ENCODE assay signal across 1 cellular context in genomic region chr1:230867903-230868735, GRCh38.
A peak's percentile ranks its signal among the peaks of the same experiment; 100 is the strongest.
TF ChIP-seq lines count a peak whose summit lies in the region.

Gene C1orf198, minus strand, starts transcription at chr1:230868521. Its CDS starts 9 bp downstream, at chr1:230868512.

TF ChIP-seq in K562, 482 proteins besides CTCF, POLR2A, EP300 and RAD21 (continued from another document and continues in another):
- TF ChIP-seq FOXP1 (CRISPR knock-in tag; IDR thresholded peaks at IDR 0.05) = peak; percentile 64; the same call in 1 of the 2 replicates
- no peak for TF ChIP-seq ELF2 (CRISPR knock-in tag; IDR thresholded peaks at IDR 0.05)
- no peak for TF ChIP-seq ZNF407 (IDR thresholded peaks at IDR 0.05; ENCODE audit: low read depth)
- no peak for TF ChIP-seq PHB2 (IDR thresholded peaks at IDR 0.05; ENCODE audit: low read depth)
- no peak for TF ChIP-seq BRD4 (IDR thresholded peaks at IDR 0.05)
- TF ChIP-seq RB1 (IDR thresholded peaks at IDR 0.05; ENCODE audit: low read depth) = peak; percentile 80
- no peak for TF ChIP-seq ZNF449 (CRISPR knock-in tag; IDR thresholded peaks at IDR 0.05)
- TF ChIP-seq NEUROD1 (IDR thresholded peaks at IDR 0.05; ENCODE audit: borderline replicate concordance, low read depth, low read length, partially characterized antibody) = no peak
- peak; percentile 65 for TF ChIP-seq EGR1 (conservative IDR thresholded peaks at IDR 0.05)
- no peak for TF ChIP-seq ZC3H11A (IDR thresholded peaks at IDR 0.05; ENCODE audit: low read depth, low read length)
- no peak for TF ChIP-seq ZNF445 (CRISPR knock-in tag; IDR thresholded peaks at IDR 0.05; ENCODE audit: low read depth)
- 0 out of 2 replicates have a peak, but pooled peaks have one; percentile 38 for TF ChIP-seq ZNF224 (CRISPR knock-in tag; IDR thresholded peaks at IDR 0.05)
- TF ChIP-seq CREBBP (IDR thresholded peaks at IDR 0.05; ENCODE audit: low read depth, low read length) = no peak
- TF ChIP-seq NR1H2 (CRISPR knock-in tag; IDR thresholded peaks at IDR 0.05) = peak; percentile 33; the same call in 1 of the 2 replicates
- peak; percentile 48 for TF ChIP-seq SAP30 (IDR thresholded peaks at IDR 0.05; ENCODE audit: borderline replicate concordance, insufficient read depth, low read depth, low read length, poor library complexity, severe bottlenecking)
- 0 out of 2 replicates have a peak, but pooled peaks have one; percentile 26 for TF ChIP-seq CBX1 (IDR thresholded peaks at IDR 0.05; ENCODE audit: low read depth)
- TF ChIP-seq ZNF3 (CRISPR knock-in tag; IDR thresholded peaks at IDR 0.05) = no peak
- TF ChIP-seq, protein P1, sequence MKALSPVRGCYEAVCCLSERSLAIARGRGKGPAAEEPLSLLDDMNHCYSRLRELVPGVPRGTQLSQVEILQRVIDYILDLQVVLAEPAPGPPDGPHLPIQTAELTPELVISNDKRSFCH (CRISPR knock-in tag; IDR thresholded peaks at IDR 0.05) = no peak
- TF ChIP-seq, protein P1 (tag; IDR thresholded peaks at IDR 0.05) = peak; percentile 37; the same call in 1 of the 2 replicates
- TF ChIP-seq ZNF444 (CRISPR knock-in tag; IDR thresholded peaks at IDR 0.05) = no peak
- no peak for TF ChIP-seq FOXM1 (IDR thresholded peaks at IDR 0.05; ENCODE audit: low read depth)
- 0 out of 2 replicates have a peak, but pooled peaks have one; percentile 32 for TF ChIP-seq FOXM1 (CRISPR knock-in tag; IDR thresholded peaks at IDR 0.05; ENCODE audit: low read depth)
- TF ChIP-seq HNRNPL (IDR thresholded peaks at IDR 0.05; ENCODE audit: low read depth, low read length) = peak; percentile 89
- TF ChIP-seq, protein P2, sequence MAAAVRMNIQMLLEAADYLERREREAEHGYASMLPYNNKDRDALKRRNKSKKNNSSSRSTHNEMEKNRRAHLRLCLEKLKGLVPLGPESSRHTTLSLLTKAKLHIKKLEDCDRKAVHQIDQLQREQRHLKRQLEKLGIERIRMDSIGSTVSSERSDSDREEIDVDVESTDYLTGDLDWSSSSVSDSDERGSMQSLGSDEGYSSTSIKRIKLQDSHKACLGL (CRISPR knock-in tag; IDR thresholded peaks at IDR 0.05; ENCODE audit: borderline replicate concordance, poor library complexity, severe bottlenecking) = no peak
- TF ChIP-seq TGIF2 (CRISPR knock-in tag; IDR thresholded peaks at IDR 0.05) = 0 out of 2 replicates have a peak, but pooled peaks have one; percentile 67
- TF ChIP-seq SIN3A (IDR thresholded peaks at IDR 0.05; ENCODE audit: borderline replicate concordance in 2 of 2, control insufficient read depth in 1 of 2, low read depth in 2 of 2, low read length in 2 of 2) = peak in 1 of 2 experiments; percentile 88; a peak in 2 of 4 replicates
- TF ChIP-seq ZEB2 (IDR thresholded peaks at IDR 0.05) = no peak
- TF ChIP-seq, protein P3, sequence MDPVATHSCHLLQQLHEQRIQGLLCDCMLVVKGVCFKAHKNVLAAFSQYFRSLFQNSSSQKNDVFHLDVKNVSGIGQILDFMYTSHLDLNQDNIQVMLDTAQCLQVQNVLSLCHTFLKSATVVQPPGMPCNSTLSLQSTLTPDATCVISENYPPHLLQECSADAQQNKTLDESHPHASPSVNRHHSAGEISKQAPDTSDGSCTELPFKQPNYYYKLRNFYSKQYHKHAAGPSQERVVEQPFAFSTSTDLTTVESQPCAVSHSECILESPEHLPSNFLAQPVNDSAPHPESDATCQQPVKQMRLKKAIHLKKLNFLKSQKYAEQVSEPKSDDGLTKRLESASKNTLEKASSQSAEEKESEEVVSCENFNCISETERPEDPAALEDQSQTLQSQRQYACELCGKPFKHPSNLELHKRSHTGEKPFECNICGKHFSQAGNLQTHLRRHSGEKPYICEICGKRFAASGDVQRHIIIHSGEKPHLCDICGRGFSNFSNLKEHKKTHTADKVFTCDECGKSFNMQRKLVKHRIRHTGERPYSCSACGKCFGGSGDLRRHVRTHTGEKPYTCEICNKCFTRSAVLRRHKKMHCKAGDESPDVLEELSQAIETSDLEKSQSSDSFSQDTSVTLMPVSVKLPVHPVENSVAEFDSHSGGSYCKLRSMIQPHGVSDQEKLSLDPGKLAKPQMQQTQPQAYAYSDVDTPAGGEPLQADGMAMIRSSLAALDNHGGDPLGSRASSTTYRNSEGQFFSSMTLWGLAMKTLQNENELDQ (CRISPR knock-in tag; IDR thresholded peaks at IDR 0.05; ENCODE audit: borderline replicate concordance) = no peak
- TF ChIP-seq PKNOX1 (IDR thresholded peaks at IDR 0.05) = no peak
- TF ChIP-seq ZNF318 (IDR thresholded peaks at IDR 0.05; ENCODE audit: borderline replicate concordance in 1 of 2, low read depth in 1 of 2) = no peak
- TF ChIP-seq CSDE1 (IDR thresholded peaks at IDR 0.05) = no peak
- TF ChIP-seq NR3C1 (CRISPR knock-in tag; IDR thresholded peaks at IDR 0.05) = no peak
